Comparison of ENCODE assay signal across 8 cellular contexts in genomic region chr6:151391021-151391470, GRCh38. TPM values are rescaled to one million over a fixed set of nuclear protein-coding genes. Genes with fewer than 3 reads are reported as not detected.
DNase-seq lines count a peak whose midpoint lies in the region; ATAC-seq and TF ChIP-seq lines count a peak whose summit lies in the region.

No MANE protein-coding gene starts in this region.

- H3K36me3 Mint-ChIP-seq in activated CD4-positive, alpha-beta memory T cell treated with anti-CD3 and anti-CD28 coated beads for 36 hours, result peaks cover 14% of the 10 kb centered on the region

- H3K9me3 Mint-ChIP-seq in activated CD4-positive, alpha-beta memory T cell treated with anti-CD3 and anti-CD28 coated beads for 36 hours, result no peaks in the 10 kb centered on the region

- CTCF ChIA-PET in activated CD4-positive, alpha-beta memory T cell treated with anti-CD3 and anti-CD28 coated beads for 36 hours (lab: Charles Lee), result interaction anchor here (1.2 to 1.5 kb wide), 2 partner anchors 16 to 17 kb away, joined by 3 to 4 read pairs; no protein-coding TSS in a partner anchor

- POLR2A ChIA-PET in activated CD4-positive, alpha-beta memory T cell treated with anti-CD3 and anti-CD28 coated beads for 36 hours (lab: Charles Lee), result interaction anchor here (1.8 to 2.0 kb wide), 2 partner anchors 10 to 61 kb away, joined by 13 to 16 read pairs; partner anchors contain the start of gene RMND1

- peak overlapping the region; percentile 99 for H3K27ac Mint-ChIP-seq in activated CD4-positive, alpha-beta memory T cell treated with anti-CD3 and anti-CD28 coated beads for 36 hours

- DNase-seq in DMS 273 (lab: John Stamatoyannopoulos, UW; ENCODE audit: unreplicated experiment) (peak; percentile 87), DMS 273 treated with DMSO at 0.1 percent for 48 hours (lab: John Stamatoyannopoulos, UW) (no peak), NCI-H2171 treated with DMSO at 0.1 percent for 48 hours (lab: John Stamatoyannopoulos, UW) (peak; percentile 63), lung (ENCODE audit: low spot score) (peak; percentile 83)
- DNase-seq in activated CD4-positive, alpha-beta memory T cell treated with anti-CD3 and anti-CD28 coated beads for 36 hours, result peak; percentile 87
- peak; percentile 54 to 75 (median 72) for DNase-seq in stimulated activated CD4-positive, alpha-beta T cell treated with anti-CD3 and anti-CD28 coated beads, TNF-alpha, amount 100 ng/mL, for 1 hour (ENCODE audit: low read depth in 3 of 3, low spot score in 1 of 3)

- H3K36me3 ChIP-seq in ectodermal cell (ENCODE audit: control insufficient read depth, insufficient read depth, low read length) (no peaks in the 10 kb centered on the region), lung (ENCODE audit: control insufficient read depth in 2 of 2, insufficient read depth in 2 of 2, low read length in 2 of 2) (no peaks in the 10 kb centered on the region)

- TF ChIP-seq CTCF in lung (IDR thresholded peaks at IDR 0.05; ENCODE audit: control extremely low read depth, extremely low read depth), result no peak

- no peaks in the 10 kb centered on the region for H3K27me3 ChIP-seq in ectodermal cell (ENCODE audit: control insufficient read depth, insufficient read depth, low read length, poor library complexity, severe bottlenecking)
- H3K27me3 ChIP-seq in lung (ENCODE audit: control insufficient read depth, insufficient read depth), result no peaks in the 10 kb centered on the region

- peak overlapping the region; percentile 98 for H3K4me3 Mint-ChIP-seq in activated CD4-positive, alpha-beta memory T cell treated with anti-CD3 and anti-CD28 coated beads for 36 hours

- H3K4me3 ChIP-seq in ectodermal cell (ENCODE audit: insufficient read depth, low read depth, low read length), result peak overlapping the region; percentile 94
- peak overlapping the region; percentile 79 for H3K4me3 ChIP-seq in lung

- H3K4me1 ChIP-seq in ectodermal cell (ENCODE audit: control insufficient read depth, insufficient read depth, low read length), result peaks cover 18% of the 10 kb centered on the region
- peaks cover 5 to 26% of the 10 kb centered on the region in 2 donors for H3K4me1 ChIP-seq in lung (ENCODE audit: control insufficient read depth in 2 of 2, insufficient read depth in 2 of 2, low read length in 2 of 2)

- intact Hi-C loops in activated CD4-positive, alpha-beta memory T cell treated with anti-CD3 and anti-CD28 coated beads for 36 hours (cut with micrococcal nuclease), result loop anchor here (2.0 to 5.0 kb wide), 4 partner anchors 781 to 1824 kb away; partner anchors contain the start of gene GINM1

- H3K4me1 Mint-ChIP-seq in activated CD4-positive, alpha-beta memory T cell treated with anti-CD3 and anti-CD28 coated beads for 36 hours (ENCODE audit: low read depth), result peaks cover 62% of the 10 kb centered on the region

- H3K27me3 Mint-ChIP-seq in activated CD4-positive, alpha-beta memory T cell treated with anti-CD3 and anti-CD28 coated beads for 36 hours, result no peaks in the 10 kb centered on the region

- no peaks in the 10 kb centered on the region for H3K9me3 ChIP-seq in ectodermal cell (ENCODE audit: control insufficient read depth, low read length)
- no peaks in the 10 kb centered on the region for H3K9me3 ChIP-seq in lung (ENCODE audit: control insufficient read depth in 2 of 2, insufficient read depth in 1 of 2, low read length in 1 of 2)

- ATAC-seq in HG02678 (IDR thresholded peaks at IDR 0.05; ENCODE audit: unreplicated experiment) (peak; percentile 3), lung (ENCODE audit: insufficient read depth, low FRiP score) (peak; percentile 22)

- WGBS in ectodermal cell, 2 experiments, result 0% methylated on average over 47 to 51 of the region's 53 CpGs
- 0% methylated on average over 20 to 52 of the region's 53 CpGs for WGBS in lung, 2 donors

- H3K27ac ChIP-seq in ectodermal cell (ENCODE audit: insufficient read depth, low read depth, low read length, poor library complexity, severe bottlenecking) (peak overlapping the region; percentile 100), lung (ENCODE audit: low read depth in 1 of 2, low read length in 1 of 2) (peak overlapping the region; percentile 98 to 100)

RNA-seq across cellular contexts. Expression of gene ZBTB2, which starts 0.3 kb away (rescaled TPM):
- total RNA-seq in activated CD4-positive, alpha-beta memory T cell treated with anti-CD3 and anti-CD28 coated beads for 36 hours, result 10 to 100 TPM; 14.0 to 15.6 TPM
- polyA plus RNA-seq in ectodermal cell (2013, experiment 1 of 4), result 15.2 TPM
- 18.1 TPM for polyA plus RNA-seq in ectodermal cell (2013, experiment 2 of 4)
- 13.8 TPM for polyA plus RNA-seq in ectodermal cell (2013, experiment 3 of 4)
- 14.6 TPM for polyA plus RNA-seq in ectodermal cell (2013, experiment 4 of 4)
- 10 to 100 TPM; 10.5 to 13.9 TPM for total RNA-seq in lung
- 1 to 10 TPM; 8.1 to 9.1 TPM for polyA plus RNA-seq in lung
